8 cellular contexts compared by ENCODE assay signal in genomic region chr19:50147462-50148423, GRCh38. TPM values are rescaled to one million over a fixed set of nuclear protein-coding genes. Genes with fewer than 3 reads are reported as not detected.
DNase-seq lines count a peak whose midpoint lies in the region; ATAC-seq and TF ChIP-seq lines count a peak whose summit lies in the region.

No MANE protein-coding gene starts in this region.

- no peaks in the 10 kb centered on the region for H4K20me1 ChIP-seq in BLaER1

- H3K9me3 ChIP-seq in BLaER1 (no peaks in the 10 kb centered on the region), ectodermal cell (ENCODE audit: control insufficient read depth, low read length) (no peaks in the 10 kb centered on the region), lower lobe of right lung (no peaks in the 10 kb centered on the region)

- intact Hi-C loops in lower lobe of right lung (cut with DNase I): no loop called here

- peak; percentile 32 for TF ChIP-seq CTCF in lower lobe of right lung (IDR thresholded peaks at IDR 0.05)

- H3K36me3 ChIP-seq in BLaER1: no peaks in the 10 kb centered on the region
- no peaks in the 10 kb centered on the region for H3K36me3 ChIP-seq in ectodermal cell (ENCODE audit: control insufficient read depth, insufficient read depth, low read length)
- H3K36me3 ChIP-seq in lower lobe of right lung: no peaks in the 10 kb centered on the region

- H3K9ac ChIP-seq in BLaER1: peak overlapping the region; percentile 76

- no peaks in the 10 kb centered on the region for H3K4me1 ChIP-seq in BLaER1
- H3K4me1 ChIP-seq in ectodermal cell (ENCODE audit: control insufficient read depth, insufficient read depth, low read length): no peaks in the 10 kb centered on the region
- H3K4me1 ChIP-seq in lower lobe of right lung: peaks cover 7% of the 10 kb centered on the region

- 44 to 47% methylated on average over 52 of the region's 52 CpGs for WGBS in ectodermal cell, 2 experiments

- H3K27ac ChIP-seq in BLaER1 (peak overlapping the region; percentile 71), ectodermal cell (ENCODE audit: insufficient read depth, low read depth, low read length, poor library complexity, severe bottlenecking) (no peak overlapping the region), lower lobe of right lung (peak overlapping the region; percentile 64)

- ATAC-seq in HG02642 (IDR thresholded peaks at IDR 0.05; ENCODE audit: poor library complexity, unreplicated experiment) (peak; percentile 52), lower lobe of right lung (peak; percentile 97 to 98), HG02678 (IDR thresholded peaks at IDR 0.05; ENCODE audit: unreplicated experiment) (no peak)

- peak overlapping the region; percentile 46 for H3K4me2 ChIP-seq in BLaER1

- no peaks in the 10 kb centered on the region for H3K27me3 ChIP-seq in BLaER1
- no peaks in the 10 kb centered on the region for H3K27me3 ChIP-seq in ectodermal cell (ENCODE audit: control insufficient read depth, insufficient read depth, low read length, poor library complexity, severe bottlenecking)
- H3K27me3 ChIP-seq in lower lobe of right lung (ENCODE audit: low read depth): no peaks in the 10 kb centered on the region

- H3K4me3 ChIP-seq in BLaER1 (peak overlapping the region; percentile 75), ectodermal cell (ENCODE audit: insufficient read depth, low read depth, low read length) (peak overlapping the region; percentile 38), lower lobe of right lung (peak overlapping the region; percentile 76)

- DNase-seq in NCI-H69 (lab: John Stamatoyannopoulos, UW) (peak; percentile 56), lower lobe of right lung (peak; percentile 91)
- DNase-seq in activated CD8-positive, alpha-beta memory T cell treated with anti-CD3 and anti-CD28 coated beads for 1 hour (ENCODE audit: extremely low read depth in 1 of 2, low read depth in 1 of 2): peak; percentile 25 to 45
- DNase-seq in stimulated activated CD4-positive, alpha-beta T cell treated with anti-CD3 and anti-CD28 coated beads, Interleukin-4, amount 100 ng/mL, for 4 hours: peak; percentile 65 to 74

RNA-seq across cellular contexts. Expression of gene IZUMO2, which starts 15.3 kb away (rescaled TPM):
- polyA plus RNA-seq in ectodermal cell (2013, experiment 1 of 4): not detected
- polyA plus RNA-seq in ectodermal cell (2013, experiment 2 of 4): not detected
- polyA plus RNA-seq in ectodermal cell (2013, experiment 3 of 4): not detected
- not detected for polyA plus RNA-seq in ectodermal cell (2013, experiment 4 of 4)
- total RNA-seq in lower lobe of right lung: not detected

RNA-seq across cellular contexts. Expression of gene MYH14, which starts 55.7 kb away (rescaled TPM):
- 3.9 TPM for polyA plus RNA-seq in ectodermal cell (2013, experiment 1 of 4)
- 3.2 TPM for polyA plus RNA-seq in ectodermal cell (2013, experiment 2 of 4)
- 2.5 TPM for polyA plus RNA-seq in ectodermal cell (2013, experiment 3 of 4)
- 2.8 TPM for polyA plus RNA-seq in ectodermal cell (2013, experiment 4 of 4)
- total RNA-seq in lower lobe of right lung: 113 TPM

Comparison
In these comparisons a context has a peak if more than half of its experiments do, and no peak if none do; other contexts are left out.
1. DNase-seq: peak in every context shown above with its lines; median percentile 91 in lower lobe of right lung; 70 in stimulated activated CD4-positive, alpha-beta T cell treated with anti-CD3 and anti-CD28 coated beads, Interleukin-4, amount 100 ng/mL, for 4 hours; 56 in NCI-H69; 35 in activated CD8-positive, alpha-beta memory T cell treated with anti-CD3 and anti-CD28 coated beads for 1 hour.